Comparison of ENCODE assay signal across 26 cellular contexts in the genomic region with DNA sequence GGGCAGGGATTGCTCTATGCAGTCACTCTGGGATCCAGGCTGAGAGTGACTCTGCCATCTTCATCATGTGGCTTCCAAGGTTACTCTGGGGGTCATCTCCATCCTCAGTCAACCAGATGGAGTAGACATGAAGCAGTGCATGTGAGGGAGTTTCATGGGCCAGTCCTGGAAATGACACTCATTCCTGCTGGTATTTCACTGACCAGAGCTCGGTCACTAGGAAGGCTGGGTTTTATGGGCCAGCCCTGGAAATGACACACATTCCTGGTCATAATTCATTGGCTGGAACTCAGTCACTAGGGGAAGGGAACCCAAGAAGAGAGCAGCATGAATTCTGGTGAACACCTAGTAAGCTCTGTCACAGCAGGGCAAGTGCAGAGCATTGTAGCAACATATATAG.
"Had no signal": no experiment of that assay in that cellular context is flagged by ENCODE, and none has a peak within 500 bp of the region (broad histone marks: within the 10 kb centered on the region; RNA-seq: fewer than 3 reads in every experiment).

No MANE protein-coding gene starts in this region.

- H3K27me3 ChIP-seq: brain microvascular endothelial cell, colonic mucosa had no signal

- ATAC-seq: activated CD4-positive, alpha-beta T cell treated with anti-CD3 and anti-CD28 coated beads for 36 hours; activated T-cell treated with anti-CD3 and anti-CD28 coated beads, Interleukin-2, amount 50 U/mL, for 72 hours; T-helper 17 cell had no signal

- H3K27ac Mint-ChIP-seq: activated CD4-positive, alpha-beta memory T cell treated with anti-CD3 and anti-CD28 coated beads, Interleukin-2, amount 10 ng/mL, durations not matched to agents 7 days and 5 days; activated CD4-positive, alpha-beta T cell treated with anti-CD3 and anti-CD28 coated beads for 36 hours; activated CD4-positive, alpha-beta T cell treated with anti-CD3 and anti-CD28 coated beads, Interleukin-2, amount 10 ng/mL, durations not matched to agents 7 days and 5 days; activated naive CD4-positive, alpha-beta T cell treated with anti-CD3 and anti-CD28 coated beads, Interleukin-2, amount 10 ng/mL, durations not matched to agents 7 days and 5 days; activated naive CD8-positive, alpha-beta T cell; activated T-cell treated with anti-CD3 and anti-CD28 coated beads, Interleukin-2, amount 50 U/mL, for 24 hours; activated T-cell treated with anti-CD3 and anti-CD28 coated beads, Interleukin-2, amount 50 U/mL, for 72 hours; T-helper 17 cell; T-helper 2 cell treated with Interferon-gamma antibody and Interleukin-4, amounts not matched to agents 5 μg/mL and 100 μg/mL, for 36 hours had no signal

- H3K4me1 ChIP-seq: colonic mucosa had no signal

- H3K36me3 Mint-ChIP-seq: activated naive CD4-positive, alpha-beta T cell treated with anti-CD3 and anti-CD28 coated beads, Interleukin-2, amount 10 ng/mL, durations not matched to agents 7 days and 5 days; activated naive CD8-positive, alpha-beta T cell had no signal

- H3K36me3 ChIP-seq: brain microvascular endothelial cell, colonic mucosa had no signal

- H3K4me3 ChIP-seq: colonic mucosa had no signal

- H3K9me3 Mint-ChIP-seq: activated CD4-positive, alpha-beta memory T cell treated with anti-CD3 and anti-CD28 coated beads, Interleukin-2, amount 10 ng/mL, durations not matched to agents 7 days and 5 days; activated CD4-positive, alpha-beta T cell treated with anti-CD3 and anti-CD28 coated beads, Interleukin-2, amount 10 ng/mL, durations not matched to agents 7 days and 5 days; activated naive CD4-positive, alpha-beta T cell treated with anti-CD3 and anti-CD28 coated beads, Interleukin-2, amount 10 ng/mL, durations not matched to agents 7 days and 5 days; activated T-cell treated with anti-CD3 and anti-CD28 coated beads, Interleukin-2, amount 50 U/mL, for 24 hours; activated T-cell treated with anti-CD3 and anti-CD28 coated beads, Interleukin-2, amount 50 U/mL, for 72 hours; T-helper 2 cell treated with Interferon-gamma antibody and Interleukin-4, amounts not matched to agents 5 μg/mL and 100 μg/mL, for 36 hours had no signal

- H3K27ac ChIP-seq: brain microvascular endothelial cell, colonic mucosa, epithelial cell of prostate had no signal

- DNase-seq: activated CD4-positive, alpha-beta memory T cell treated with anti-CD3 and anti-CD28 coated beads, Interleukin-2, amount 10 ng/mL, durations not matched to agents 7 days and 5 days; activated CD4-positive, alpha-beta T cell treated with anti-CD3 and anti-CD28 coated beads for 36 hours; activated CD4-positive, alpha-beta T cell treated with anti-CD3 and anti-CD28 coated beads, Interleukin-2, amount 10 ng/mL, durations not matched to agents 7 days and 5 days; activated CD4-positive, alpha-beta T cell treated with anti-CD3 and anti-CD28 coated beads, Interleukin-2, amount 50 U/mL, for 4 hours; activated CD4-positive, CD25-positive, alpha-beta regulatory T cell; activated CD4-positive, CD25-positive, alpha-beta regulatory T cell treated with anti-CD3 and anti-CD28 coated beads, Interleukin-2, amount 50 U/mL, for 72 hours; activated CD8-positive, alpha-beta memory T cell treated with anti-CD3 and anti-CD28 coated beads, Interleukin-2, amount 50 U/mL, for 48 hours; activated gamma-delta T cell; activated naive CD4-positive, alpha-beta T cell; activated naive CD4-positive, alpha-beta T cell treated with anti-CD3 and anti-CD28 coated beads, Interleukin-2, amount 10 ng/mL, durations not matched to agents 7 days and 5 days; activated T-cell treated with anti-CD3 and anti-CD28 coated beads for 4 hours; activated T-cell treated with anti-CD3 and anti-CD28 coated beads, Interleukin-2, amount 50 U/mL, for 24 hours; activated T-cell treated with anti-CD3 and anti-CD28 coated beads, Interleukin-2, amount 50 U/mL, for 72 hours; amniotic stem cell; anterior cingulate cortex; brain microvascular endothelial cell; caudate nucleus; colonic mucosa; effector CD8-positive, alpha-beta T cell; head of caudate nucleus; T-helper 1 cell; T-helper 17 cell; T1000 had no signal

- H3K9me3 ChIP-seq: colonic mucosa had no signal
